In the genomic region with DNA sequence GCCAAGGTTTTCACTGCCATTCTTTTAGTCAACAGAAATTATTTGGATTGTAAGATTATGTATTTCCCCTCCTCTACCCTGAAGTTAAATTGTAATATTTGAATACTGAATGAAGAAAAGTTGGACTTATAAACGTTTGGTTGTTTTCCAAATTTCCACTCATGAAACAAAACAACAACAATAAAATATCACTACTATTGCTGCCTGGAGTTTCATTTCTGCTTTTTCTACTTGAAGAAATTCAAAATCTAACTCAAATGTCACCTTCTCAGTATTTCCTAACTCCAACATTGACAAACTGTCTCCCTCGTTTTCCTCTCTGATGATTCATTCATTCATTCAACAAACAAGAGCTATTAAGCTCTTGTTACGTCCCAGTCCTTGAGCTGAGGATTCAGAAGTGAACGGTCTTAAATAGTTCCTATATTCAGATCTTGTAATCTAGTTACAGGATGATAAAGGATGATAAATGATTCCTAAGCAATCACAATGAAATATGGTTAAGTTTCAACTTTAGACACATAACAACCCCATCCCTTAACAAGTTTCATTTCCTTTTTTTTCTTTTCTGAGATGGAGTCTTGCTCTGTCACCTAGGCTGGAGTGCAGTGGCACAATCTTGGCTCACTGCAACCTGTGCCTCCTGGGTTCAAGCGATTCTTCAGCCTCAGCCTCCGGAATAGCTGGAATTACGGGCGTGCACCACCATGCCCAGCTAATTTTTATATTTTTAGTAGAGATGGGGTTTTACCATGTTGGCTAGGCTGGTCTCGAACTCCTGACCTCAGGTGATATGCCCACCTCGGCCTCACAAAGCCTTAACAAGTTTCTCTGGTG, we compare ENCODE assay signal across 8 cellular contexts. TPM values are rescaled to one million over a fixed set of nuclear protein-coding genes. Genes with fewer than 3 reads are reported as not detected.
DNase-seq lines count a peak whose midpoint lies in the region; TF ChIP-seq lines count a peak whose summit lies in the region.

No MANE protein-coding gene starts in this region.

- no peaks in the 10 kb centered on the region for H3K79me1 ChIP-seq in H9 (ENCODE audit: insufficient read depth, low read depth, low read length, poor library complexity, severe bottlenecking)

- no peak overlapping the region for H2BK12ac ChIP-seq in H9 (ENCODE audit: insufficient read length, low read depth, low read length)

- no peak overlapping the region for H4K91ac ChIP-seq in H9 (ENCODE audit: insufficient read length, low read depth, low read length)

- H4K8ac ChIP-seq in H9 (replicated peaks; ENCODE audit: insufficient read length, low read depth, low read length) = no peak overlapping the region

- no peak overlapping the region for H2BK20ac ChIP-seq in H9 (ENCODE audit: low read depth, low read length, poor library complexity, severe bottlenecking)

- no peak overlapping the region for H3K14ac ChIP-seq in H9 (ENCODE audit: insufficient read depth, low read length)

- no peak overlapping the region for H3T11ph ChIP-seq in H9 (ENCODE audit: low read length)

- no peaks in the 10 kb centered on the region for H3K9me3 Mint-ChIP-seq in H9

- H3K4me3 Mint-ChIP-seq in H9 = no peak overlapping the region; a peak in 1 of 5 replicates

- H3K9ac ChIP-seq in H9 (ENCODE audit: extremely low read depth, insufficient read length, low read length) = no peak overlapping the region
- peak overlapping the region; percentile 88; the same call in 1 of the 2 replicates for H3K9ac ChIP-seq in OCI-LY3 (ENCODE audit: low read length)
- no peak overlapping the region for H3K9ac ChIP-seq in iPS-18a (ENCODE audit: low read length)

- DNase-seq in GM13976 (ENCODE audit: low spot score) = peak; percentile 31
- no peak for DNase-seq in H9
- no peak for DNase-seq in cortex of kidney (lab: John Stamatoyannopoulos, UW)
- DNase-seq in GM19238 (ENCODE audit: insufficient read length, low spot score) = no peak
- DNase-seq in NCI-H1092 (lab: John Stamatoyannopoulos, UW) = no peak
- DNase-seq in NCI-H446 treated with DMSO at 0.1 percent for 48 hours (lab: John Stamatoyannopoulos, UW) = no peak

- H3K4ac ChIP-seq in H9 (ENCODE audit: low read depth, low read length) = no peak overlapping the region

- no peak overlapping the region for H2BK5ac ChIP-seq in H9 (ENCODE audit: insufficient read length, low read length)

- no peak overlapping the region for H2BK15ac ChIP-seq in H9 (ENCODE audit: low read depth, low read length)

- H3K4me3 ChIP-seq in OCI-LY3 (ENCODE audit: low read length) (peak overlapping the region; percentile 92), iPS-18a (ENCODE audit: low read length) (peak overlapping the region; percentile 69)

- H3K27me3 Mint-ChIP-seq in H9 (ENCODE audit: low read depth) = peaks cover 34% of the 10 kb centered on the region

- peaks cover 7% of the 10 kb centered on the region for H3K23me2 ChIP-seq in H9 (ENCODE audit: insufficient read length, low read depth, low read length, poor library complexity, severe bottlenecking)

- no CpG with 5 or more reads among the region's 10 CpGs for WGBS in H9 (ENCODE audit: extremely low coverage, insufficient read length, low lambda C conversion rate)

- TF ChIP-seq CTCF in GM13976 (IDR thresholded peaks at IDR 0.05; ENCODE audit: borderline replicate concordance, control extremely low read depth, extremely low read depth, insufficient read depth, missing control alignments) (no peak), H9 (conservative IDR thresholded peaks at IDR 0.05) (no peak), OCI-LY3 (IDR thresholded peaks at IDR 0.05; ENCODE audit: low read depth, low read length) (no peak)

- no peak overlapping the region for H3K23ac ChIP-seq in H9 (ENCODE audit: insufficient read length, low read depth, low read length)

- in situ Hi-C loops in GM13976 (cut with MboI; ENCODE audit: low sequenced_read_pairs, unreplicated experiment) = no loop called here

- peaks cover 5% of the 10 kb centered on the region; the same call in 1 of the 2 replicates for H3K27me3 ChIP-seq in H9 (ENCODE audit: insufficient read depth, low read length)
- H3K27me3 ChIP-seq in OCI-LY3 (ENCODE audit: low read depth, low read length) = no peaks in the 10 kb centered on the region
- peaks cover 35% of the 10 kb centered on the region for H3K27me3 ChIP-seq in iPS-18a (ENCODE audit: control insufficient read depth, insufficient read depth, low read length)

- peaks cover 19 to 21% of the 10 kb centered on the region in 2 experiments for H3K4me1 Mint-ChIP-seq in H9

- H3K27ac ChIP-seq in H9 (ENCODE audit: insufficient read length, low read depth, low read length) (no peak overlapping the region), OCI-LY3 (ENCODE audit: low read length) (no peak overlapping the region), iPS-18a (ENCODE audit: low read length) (no peak overlapping the region)

- no peak overlapping the region for H3K56ac ChIP-seq in H9 (ENCODE audit: insufficient read length, low read depth, low read length)

- H3K18ac ChIP-seq in H9 (ENCODE audit: insufficient read length, low read depth, low read length) = no peak overlapping the region

- H3K36me3 ChIP-seq in OCI-LY3 (replicated peaks; ENCODE audit: low read depth, low read length) (peaks cover 22% of the 10 kb centered on the region), iPS-18a (ENCODE audit: control insufficient read depth, low read depth, low read length) (no peaks in the 10 kb centered on the region)

- H3K9me3 ChIP-seq in H9 (ENCODE audit: control insufficient read depth, low read depth, low read length) = no peaks in the 10 kb centered on the region
- no peaks in the 10 kb centered on the region for H3K9me3 ChIP-seq in OCI-LY3 (ENCODE audit: insufficient read depth, low read length)
- H3K9me3 ChIP-seq in iPS-18a (ENCODE audit: control insufficient read depth, low read depth, low read length) = no peaks in the 10 kb centered on the region

- H4K20me1 ChIP-seq in H9 (ENCODE audit: control insufficient read depth, insufficient read depth, insufficient read length) (no peaks in the 10 kb centered on the region), OCI-LY3 (ENCODE audit: insufficient read depth, low read length) (peaks cover 10% of the 10 kb centered on the region)

- H2AK5ac ChIP-seq in H9 (ENCODE audit: insufficient read length, low read length) = no peak overlapping the region

- no peaks in the 10 kb centered on the region for H3K4me1 ChIP-seq in H9 (ENCODE audit: insufficient read depth, low read length)
- H3K4me1 ChIP-seq in OCI-LY3 (ENCODE audit: low read length) = peaks cover 26% of the 10 kb centered on the region
- H3K4me1 ChIP-seq in iPS-18a (ENCODE audit: control insufficient read depth, low read depth, low read length) = peaks cover 12% of the 10 kb centered on the region

- H3K4me2 ChIP-seq in H9 (ENCODE audit: insufficient read depth, insufficient read length, low read length) (peak overlapping the region; percentile 87), OCI-LY3 (ENCODE audit: low read length) (peak overlapping the region; percentile 86)

- no peaks in the 10 kb centered on the region for H3K79me2 ChIP-seq in H9 (ENCODE audit: insufficient read depth, low read length)
- H3K79me2 ChIP-seq in OCI-LY3 (ENCODE audit: low read length) = peaks cover 50% of the 10 kb centered on the region

- H4K5ac ChIP-seq in H9 (ENCODE audit: insufficient read length, low read depth, low read length) = no peak overlapping the region

- H3K36me3 Mint-ChIP-seq in H9 (ENCODE audit: insufficient read depth in 1 of 3, low read depth in 3 of 3) = no peaks in the 10 kb centered on the region

- H2AFZ ChIP-seq in H9 (ENCODE audit: low read length) (no peak overlapping the region), OCI-LY3 (ENCODE audit: low read depth, low read length) (no peak overlapping the region)

- no peak overlapping the region for H2BK120ac ChIP-seq in H9 (ENCODE audit: low read depth, low read length, poor library complexity, severe bottlenecking)

- no peak overlapping the region for H3K27ac Mint-ChIP-seq in H9

RNA-seq across cellular contexts. Expression of a gene that starts 1.7 kb away (rescaled TPM):
- total RNA-seq in H9 (2021) = 6.8 and 7.3 TPM in 2 replicates

RNA-seq across cellular contexts. Expression of a gene that starts 24.8 kb away (rescaled TPM):
- 39.3 and 40.2 TPM in 2 replicates for total RNA-seq in H9 (2021)

RNA-seq across cellular contexts. Expression of a gene that starts 55.3 kb away (rescaled TPM):
- total RNA-seq in H9 (2021) = 0.59 and 2.0 TPM in 2 replicates
